ENCODE assay signal across 10 cellular contexts in the genomic region with DNA sequence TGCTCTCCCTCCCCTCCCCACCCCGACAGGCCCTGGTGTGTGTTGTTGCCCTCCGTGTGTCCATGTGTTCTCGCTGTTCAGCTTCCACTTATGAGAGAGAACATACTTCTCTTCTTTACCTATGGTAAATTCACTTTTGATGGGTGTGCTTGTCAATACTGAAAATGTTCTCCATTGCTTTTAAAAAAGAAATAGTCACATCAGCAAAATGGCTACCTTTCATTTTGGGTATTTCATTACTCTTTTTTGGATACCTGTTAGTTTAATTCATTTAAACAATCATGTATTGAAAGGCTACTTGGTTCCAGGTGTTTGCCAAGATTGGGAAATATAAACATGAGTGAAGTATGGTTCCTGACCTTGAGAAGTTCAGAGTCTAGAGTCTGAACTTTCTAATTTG.
"Had no signal": no experiment of that assay in that cellular context is flagged by ENCODE, and none has a peak within 500 bp of the region (broad histone marks: within the 10 kb centered on the region; RNA-seq: fewer than 3 reads in every experiment).

No MANE protein-coding gene starts in this region.

- H2AFZ ChIP-seq: GM23248 had no signal

- H3K9me3 Mint-ChIP-seq: H9, HFFc6 had no signal

- H3K36me3 Mint-ChIP-seq: IgD-negative memory B cell had no signal

- H3K4me3 Mint-ChIP-seq: H9, HFFc6, IgD-negative memory B cell had no signal

- H3K9ac ChIP-seq: GM23248 had no signal

- H3K4me3 ChIP-seq: GM23248 had no signal

- H3K27ac ChIP-seq: GM23248, HL-60 had no signal

- DNase-seq: GM23248, GOT3, H9, HCEC 1CT, HFFc6, Kasumi-1, KG1 had no signal

- H3K4me1 Mint-ChIP-seq: IgD-negative memory B cell had no signal

- FAIRE-seq: H54 had no signal

- H3K27ac Mint-ChIP-seq: H9, HFFc6, IgD-negative memory B cell had no signal
